18 cellular contexts compared by ENCODE assay signal in the genomic region with DNA sequence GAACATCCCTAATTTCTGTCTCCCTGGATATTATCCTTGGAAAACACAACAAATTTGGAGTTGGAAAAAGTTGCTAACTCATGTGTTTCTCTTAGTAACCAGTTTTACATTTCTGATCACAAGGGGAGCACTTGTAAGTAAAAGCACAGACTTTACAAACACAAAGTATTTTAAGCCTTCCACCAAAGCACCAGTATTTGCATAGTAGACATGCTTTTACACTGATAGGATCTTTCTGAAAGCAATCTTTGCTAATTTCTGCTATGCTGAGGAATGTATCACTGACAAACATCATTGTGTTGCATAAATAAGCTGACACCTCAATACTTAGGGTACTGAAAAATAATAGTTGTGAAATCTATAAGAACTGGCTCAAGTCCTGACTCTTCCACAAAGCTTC.
DNase-seq lines count a peak whose midpoint lies in the region; ATAC-seq, FAIRE-seq and TF ChIP-seq lines count a peak whose summit lies in the region.
"Had no signal": no experiment of that assay in that cellular context is flagged by ENCODE, and none has a peak within 500 bp of the region (broad histone marks: within the 10 kb centered on the region; RNA-seq: fewer than 3 reads in every experiment).

No MANE protein-coding gene starts in this region.

- H3K4me3 ChIP-seq in GM23248 = no peak overlapping the region
- H3K4me3 ChIP-seq: HAP-1, K562 had no signal

- POLR2A ChIA-PET in T-cell (lab: Charles Lee) = no interaction called here

- no peak overlapping the region for H2AFZ ChIP-seq in GM23248

- peaks cover 12% of the 10 kb centered on the region; the same call in 1 of the 2 replicates for H3K4me1 ChIP-seq in GM23248 (ENCODE audit: insufficient read depth)

- H3K27me3 Mint-ChIP-seq in brain (no peaks in the 10 kb centered on the region), T-cell (no peaks in the 10 kb centered on the region), type B pancreatic cell (no peaks in the 10 kb centered on the region)

- H3K4me2 ChIP-seq in GM23248 (ENCODE audit: unreplicated experiment) = peak overlapping the region; percentile 27

- no peak for FAIRE-seq in RCC 7860 (lab: Jason Lieb, UNC)
- FAIRE-seq: GM19239, K562 had no signal

- H3K4me1 Mint-ChIP-seq in brain = peaks cover 33% of the 10 kb centered on the region
- no peaks in the 10 kb centered on the region for H3K4me1 Mint-ChIP-seq in T-cell
- no peaks in the 10 kb centered on the region for H3K4me1 Mint-ChIP-seq in type B pancreatic cell (ENCODE audit: unreplicated experiment)

- H3K79me2 ChIP-seq in GM23248 (ENCODE audit: insufficient read depth) = no peaks in the 10 kb centered on the region

- in situ Hi-C loops in GM23248 (cut with MboI) = no loop called here

- peak overlapping the region; percentile 37 for H3K27ac ChIP-seq in GM23248

- no peak for ATAC-seq in T-cell (replicated peaks in 1 of 4)
- ATAC-seq: K562 had no signal

- CTCF ChIA-PET in T-cell (lab: Charles Lee) = no interaction called here

- no peaks in the 10 kb centered on the region for H3K27me3 ChIP-seq in GM23248 (replicated peaks; ENCODE audit: insufficient read depth)

- no peaks in the 10 kb centered on the region for H4K20me1 ChIP-seq in GM23248 (ENCODE audit: insufficient read depth)

- H3K9ac ChIP-seq in GM23248 = no peak overlapping the region

- no peaks in the 10 kb centered on the region for H3K36me3 ChIP-seq in GM23248 (ENCODE audit: low read depth)
- H3K36me3 ChIP-seq: HAP-1 had no signal

- no peaks in the 10 kb centered on the region for H3K9me3 ChIP-seq in GM23248 (ENCODE audit: low read depth)
- H3K9me3 ChIP-seq: HAP-1 had no signal

- DNase-seq in GM23248 (peak; percentile 27), iris pigment epithelial cell (ENCODE audit: low read depth) (peak; percentile 51), T-cell (no peak), type B pancreatic cell (ENCODE audit: extremely low spot score, unreplicated experiment) (no peak), RCC 7860 (ENCODE audit: low spot score) (no peak)
- DNase-seq in activated T-cell treated with anti-CD3 and anti-CD28 coated beads, Interleukin-2, amount 50 U/mL, for 1 hour = no peak
- DNase-seq: C1 segment of cervical spinal cord, NCI-H1417 treated with DMSO at 0.1 percent for 48 hours, NCI-H2029, NCI-H2171, NCI-H446 treated with DMSO at 0.1 percent for 48 hours, OCI-M1, RPMI8226, SIG-M5 had no signal

- H3K9me3 Mint-ChIP-seq in brain = peaks cover 0 to 2% (median 0%) of the 10 kb centered on the region in 5 experiments
- peaks cover 0 to 13% (median 0%) of the 10 kb centered on the region in 3 donors for H3K9me3 Mint-ChIP-seq in T-cell
- H3K9me3 Mint-ChIP-seq in type B pancreatic cell = peaks cover 5% of the 10 kb centered on the region

- H3F3A ChIP-seq in GM23248 (ENCODE audit: insufficient read depth) = peaks cover 5% of the 10 kb centered on the region; the same call in 1 of the 2 replicates

- no peak for TF ChIP-seq CTCF in brain (conservative IDR thresholded peaks at IDR 0.05)
- no peak for TF ChIP-seq CTCF in type B pancreatic cell (conservative IDR thresholded peaks at IDR 0.05)

- H3K4me3 Mint-ChIP-seq in brain = no peak overlapping the region
- H3K4me3 Mint-ChIP-seq in T-cell = no peak overlapping the region
- H3K4me3 Mint-ChIP-seq in type B pancreatic cell = no peak overlapping the region

- H3K36me3 Mint-ChIP-seq in brain (peaks cover 22% of the 10 kb centered on the region), T-cell (no peaks in the 10 kb centered on the region), type B pancreatic cell (peaks cover 4% of the 10 kb centered on the region)

- H3K9me2 ChIP-seq in GM23248 (ENCODE audit: insufficient read depth) = no peaks in the 10 kb centered on the region

- peak overlapping the region in 3 of 5 experiments; percentile 6 to 47 (median 33) for H3K27ac Mint-ChIP-seq in brain
- no peak overlapping the region for H3K27ac Mint-ChIP-seq in T-cell
- no peak overlapping the region for H3K27ac Mint-ChIP-seq in type B pancreatic cell

Comparison
In these comparisons a context has a peak if more than half of its experiments do, and no peak if none do; other contexts are left out.
1. DNase-seq: peak in GM23248 (single experiment) and iris pigment epithelial cell (single experiment); none in T-cell (0 of 34), type B pancreatic cell (single experiment), RCC 7860 (single experiment) and activated T-cell treated with anti-CD3 and anti-CD28 coated beads, Interleukin-2, amount 50 U/mL, for 1 hour (single experiment).
2. H3K27ac Mint-ChIP-seq: peak in brain (3 of 5); none in T-cell (0 of 2) and type B pancreatic cell (single experiment).